Comparison of ENCODE assay signal across 22 cellular contexts in genomic region chr17:74565116-74565515, GRCh38. TPM values are rescaled to one million over a fixed set of nuclear protein-coding genes. Genes with fewer than 3 reads are reported as not detected.
A peak's percentile ranks its signal among the peaks of the same experiment; 100 is the strongest.
DNase-seq lines count a peak whose midpoint lies in the region; ATAC-seq and TF ChIP-seq lines count a peak whose summit lies in the region.
"Had no signal": no experiment of that assay in that cellular context is flagged by ENCODE, and none has a peak within 500 bp of the region (broad histone marks: within the 10 kb centered on the region; RNA-seq: fewer than 3 reads in every experiment).

No MANE protein-coding gene starts in this region.

- no peak overlapping the region for H3K4me3 Mint-ChIP-seq in CD4-positive, CD25-positive, alpha-beta regulatory T cell
- peak overlapping the region; percentile 57 for H3K4me3 Mint-ChIP-seq in dendritic cell treated with granulocyte-macrophage colony-stimulating factor and Interleukin-4, amounts not matched to agents 40 ng/mL and 50 ng/mL, for 4 days
- no peak overlapping the region for H3K4me3 Mint-ChIP-seq in T-helper 2 cell treated with Interferon-gamma antibody and Interleukin-4, amounts not matched to agents 5 μg/mL and 100 μg/mL, for 36 hours
- H3K4me3 Mint-ChIP-seq: CD4-positive, alpha-beta memory T cell; HFFc6 had no signal

- TF ChIP-seq CTCF in RWPE1 (conservative IDR thresholded peaks at IDR 0.05; ENCODE audit: low read depth): no peak

- H3K36me3 ChIP-seq in CD4-positive, CD25-positive, alpha-beta regulatory T cell (ENCODE audit: control insufficient read depth, insufficient read depth, low read length): no peaks in the 10 kb centered on the region
- H3K36me3 ChIP-seq in aorta (ENCODE audit: control insufficient read depth in 1 of 2, insufficient read depth in 2 of 2, low read length in 1 of 2): no peaks in the 10 kb centered on the region
- H3K36me3 ChIP-seq: BE2C had no signal

- no peak for ATAC-seq in CD4-positive, CD25-positive, alpha-beta regulatory T cell (ENCODE audit: low read depth in 2 of 2)
- ATAC-seq in GM18520 (IDR thresholded peaks at IDR 0.05; ENCODE audit: unreplicated experiment) (no peak), aorta (ENCODE audit: low FRiP score) (no peak)
- ATAC-seq: HCT116 had no signal

- peaks cover 0 to 2% (median 1%) of the 10 kb centered on the region in 4 donors for H3K4me1 Mint-ChIP-seq in CD4-positive, CD25-positive, alpha-beta regulatory T cell
- H3K4me1 Mint-ChIP-seq in dendritic cell treated with granulocyte-macrophage colony-stimulating factor and Interleukin-4, amounts not matched to agents 40 ng/mL and 50 ng/mL, for 4 days (ENCODE audit: low read depth): peaks cover 82% of the 10 kb centered on the region
- peaks cover 9% of the 10 kb centered on the region for H3K4me1 Mint-ChIP-seq in T-helper 2 cell treated with Interferon-gamma antibody and Interleukin-4, amounts not matched to agents 5 μg/mL and 100 μg/mL, for 36 hours (ENCODE audit: low read depth)

- no peak overlapping the region for H3K27ac ChIP-seq in CD4-positive, CD25-positive, alpha-beta regulatory T cell (ENCODE audit: insufficient read depth, low read length, poor library complexity, severe bottlenecking)
- peak overlapping the region; percentile 27 for H3K27ac ChIP-seq in RWPE1
- H3K27ac ChIP-seq in aorta (ENCODE audit: low read depth in 1 of 2, low read length in 2 of 2): no peak overlapping the region
- H3K27ac ChIP-seq: HL-60 had no signal

- 53 to 68% methylated on average over 5 of the region's 5 CpGs for WGBS in aorta, 2 donors

- intact Hi-C loops in dendritic cell treated with granulocyte-macrophage colony-stimulating factor and Interleukin-4, amounts not matched to agents 40 ng/mL and 50 ng/mL, for 4 days (cut with micrococcal nuclease): no loop called here
- intact Hi-C loops in aorta (cut with DNase I): no loop called here

- no peaks in the 10 kb centered on the region for H3K9me3 ChIP-seq in CD4-positive, CD25-positive, alpha-beta regulatory T cell (ENCODE audit: control insufficient read depth in 2 of 2, low read length in 2 of 2)
- H3K9me3 ChIP-seq in aorta (ENCODE audit: control insufficient read depth, low read length): no peaks in the 10 kb centered on the region
- H3K9me3 ChIP-seq: BE2C had no signal

- POLR2A ChIA-PET in RWPE1 (lab: Yijun Ruan, JAX; ENCODE audit: low non-redundant PET): no interaction called here

- H3K4me1 ChIP-seq in CD4-positive, CD25-positive, alpha-beta regulatory T cell (ENCODE audit: control insufficient read depth, insufficient read depth, low read length, poor library complexity, severe bottlenecking): no peaks in the 10 kb centered on the region
- no peaks in the 10 kb centered on the region for H3K4me1 ChIP-seq in aorta (ENCODE audit: control insufficient read depth in 1 of 2, insufficient read depth in 2 of 2, low read length in 2 of 2)
- H3K4me1 ChIP-seq: BE2C had no signal

- H3K36me3 Mint-ChIP-seq in CD4-positive, CD25-positive, alpha-beta regulatory T cell: no peaks in the 10 kb centered on the region
- H3K36me3 Mint-ChIP-seq in dendritic cell treated with granulocyte-macrophage colony-stimulating factor and Interleukin-4, amounts not matched to agents 40 ng/mL and 50 ng/mL, for 4 days (ENCODE audit: low read depth): peaks cover 27% of the 10 kb centered on the region
- no peaks in the 10 kb centered on the region for H3K36me3 Mint-ChIP-seq in T-helper 2 cell treated with Interferon-gamma antibody and Interleukin-4, amounts not matched to agents 5 μg/mL and 100 μg/mL, for 36 hours (ENCODE audit: low read depth)
- H3K36me3 Mint-ChIP-seq: CD4-positive, alpha-beta memory T cell had no signal

- DNase-seq in NCI-H345 (lab: John Stamatoyannopoulos, UW) (peak; percentile 24), NCI-H345 treated with DMSO at 0.1 percent for 48 hours (lab: John Stamatoyannopoulos, UW; ENCODE audit: unreplicated experiment) (no peak), RWPE1 (ENCODE audit: low spot score) (no peak), aorta (no peak)
- no peak for DNase-seq in CD4-positive, CD25-positive, alpha-beta regulatory T cell
- no peak for DNase-seq in T-helper 2 cell treated with Interferon-gamma antibody and Interleukin-4, amounts not matched to agents 5 μg/mL and 100 μg/mL, for 36 hours (ENCODE audit: low spot score)
- DNase-seq: ACHN; BE2C; C1 segment of cervical spinal cord; CD4-positive, alpha-beta memory T cell; DMS153; DMS79; GDM1; GOT3; H7; HFFc6 had no signal

- CTCF ChIA-PET in RWPE1 (lab: Yijun Ruan, JAX): no interaction called here

- H3K27me3 Mint-ChIP-seq in CD4-positive, CD25-positive, alpha-beta regulatory T cell: peaks cover 19% of the 10 kb centered on the region
- H3K27me3 Mint-ChIP-seq in dendritic cell treated with granulocyte-macrophage colony-stimulating factor and Interleukin-4, amounts not matched to agents 40 ng/mL and 50 ng/mL, for 4 days: peaks cover 28% of the 10 kb centered on the region
- peaks cover 27% of the 10 kb centered on the region for H3K27me3 Mint-ChIP-seq in T-helper 2 cell treated with Interferon-gamma antibody and Interleukin-4, amounts not matched to agents 5 μg/mL and 100 μg/mL, for 36 hours (ENCODE audit: low read depth)

- peak overlapping the region in 2 of 3 donors; percentile 17 to 44 for H3K27ac Mint-ChIP-seq in CD4-positive, CD25-positive, alpha-beta regulatory T cell
- peak overlapping the region; percentile 51 for H3K27ac Mint-ChIP-seq in dendritic cell treated with granulocyte-macrophage colony-stimulating factor and Interleukin-4, amounts not matched to agents 40 ng/mL and 50 ng/mL, for 4 days
- H3K27ac Mint-ChIP-seq in T-helper 2 cell treated with Interferon-gamma antibody and Interleukin-4, amounts not matched to agents 5 μg/mL and 100 μg/mL, for 36 hours: no peak overlapping the region
- H3K27ac Mint-ChIP-seq: CD4-positive, alpha-beta memory T cell; HFFc6 had no signal

- peaks cover 6% of the 10 kb centered on the region for H3K27me3 ChIP-seq in CD4-positive, CD25-positive, alpha-beta regulatory T cell (ENCODE audit: control insufficient read depth, insufficient read depth, low read length)
- H3K27me3 ChIP-seq in aorta (ENCODE audit: control insufficient read depth in 1 of 2, insufficient read depth in 2 of 2, low read length in 1 of 2): no peaks in the 10 kb centered on the region

- peaks cover 0 to 2% (median 0%) of the 10 kb centered on the region in 7 donors for H3K9me3 Mint-ChIP-seq in CD4-positive, CD25-positive, alpha-beta regulatory T cell
- no peaks in the 10 kb centered on the region for H3K9me3 Mint-ChIP-seq in dendritic cell treated with granulocyte-macrophage colony-stimulating factor and Interleukin-4, amounts not matched to agents 40 ng/mL and 50 ng/mL, for 4 days
- H3K9me3 Mint-ChIP-seq in T-helper 2 cell treated with Interferon-gamma antibody and Interleukin-4, amounts not matched to agents 5 μg/mL and 100 μg/mL, for 36 hours: no peaks in the 10 kb centered on the region
- H3K9me3 Mint-ChIP-seq: CD4-positive, alpha-beta memory T cell had no signal

- H3K4me3 ChIP-seq in CD4-positive, CD25-positive, alpha-beta regulatory T cell (ENCODE audit: low read depth, low read length): no peak overlapping the region
- H3K4me3 ChIP-seq in aorta (ENCODE audit: low read length in 2 of 2): no peak overlapping the region

RNA-seq across cellular contexts. Expression of gene CD300H, which starts 2.2 kb away (rescaled TPM):
- not detected for total RNA-seq in CD4-positive, CD25-positive, alpha-beta regulatory T cell
- under 1 TPM in 1 of 4 donors, not detected in 3; 0.37 TPM for polyA plus RNA-seq in CD4-positive, CD25-positive, alpha-beta regulatory T cell
- not detected for total RNA-seq in aorta
- not detected for polyA plus RNA-seq in aorta
- total RNA-seq: CD4-positive, alpha-beta memory T cell; Daoy; H7; HFFc6; HT1080 had no signal
- polyA plus RNA-seq: CD4-positive, alpha-beta memory T cell had no signal

RNA-seq across cellular contexts. Expression of gene CD300C, which starts 19.2 kb away (rescaled TPM):
- not detected for total RNA-seq in CD4-positive, CD25-positive, alpha-beta regulatory T cell
- under 1 TPM in 1 of 4 donors, not detected in 3; 0.15 TPM for polyA plus RNA-seq in CD4-positive, CD25-positive, alpha-beta regulatory T cell
- 1 to 10 TPM; 2.2 to 2.9 TPM for total RNA-seq in aorta
- polyA plus RNA-seq in aorta: under 1 TPM; 0.28 to 0.88 TPM
- total RNA-seq: CD4-positive, alpha-beta memory T cell; H7; HFFc6 had no signal
- polyA plus RNA-seq: CD4-positive, alpha-beta memory T cell had no signal

RNA-seq across cellular contexts. Expression of gene CD300LD, which starts 27.0 kb away (rescaled TPM):
- total RNA-seq in CD4-positive, CD25-positive, alpha-beta regulatory T cell: not detected
- not detected for polyA plus RNA-seq in CD4-positive, CD25-positive, alpha-beta regulatory T cell
- not detected for total RNA-seq in aorta
- polyA plus RNA-seq in aorta: under 1 TPM in 1 of 2 donors, not detected in 1; 0.75 TPM
- total RNA-seq: CD4-positive, alpha-beta memory T cell; Daoy; H7; HFFc6; HT1080 had no signal
- polyA plus RNA-seq: CD4-positive, alpha-beta memory T cell had no signal

RNA-seq across cellular contexts. Expression of gene CD300LB, which starts 33.8 kb away (rescaled TPM):
- total RNA-seq in CD4-positive, CD25-positive, alpha-beta regulatory T cell: not detected
- not detected for polyA plus RNA-seq in CD4-positive, CD25-positive, alpha-beta regulatory T cell
- 1 to 10 TPM; 1.3 to 1.6 TPM for total RNA-seq in aorta
- polyA plus RNA-seq in aorta: 1 to 10 TPM in 1 of 2 donors, not detected in 1; 1.1 TPM
- total RNA-seq: Daoy, H7, HFFc6, HT1080 had no signal
- polyA plus RNA-seq: CD4-positive, alpha-beta memory T cell had no signal

RNA-seq across cellular contexts. Expression of gene CD300E, which starts 58.4 kb away (rescaled TPM):
- total RNA-seq in CD4-positive, CD25-positive, alpha-beta regulatory T cell: not detected
- polyA plus RNA-seq in CD4-positive, CD25-positive, alpha-beta regulatory T cell: under 1 TPM in 2 of 4 donors, not detected in 2; 0.06 to 0.08 TPM
- 1 to 10 TPM; 2.8 to 4.3 TPM for total RNA-seq in aorta
- polyA plus RNA-seq in aorta: under 1 TPM in 1 of 2 donors, not detected in 1; 0.18 TPM
- total RNA-seq: CD4-positive, alpha-beta memory T cell; Daoy; HFFc6; HT1080 had no signal
- polyA plus RNA-seq: CD4-positive, alpha-beta memory T cell had no signal
